ENCODE assay signal across 17 cellular contexts in the genomic region with DNA sequence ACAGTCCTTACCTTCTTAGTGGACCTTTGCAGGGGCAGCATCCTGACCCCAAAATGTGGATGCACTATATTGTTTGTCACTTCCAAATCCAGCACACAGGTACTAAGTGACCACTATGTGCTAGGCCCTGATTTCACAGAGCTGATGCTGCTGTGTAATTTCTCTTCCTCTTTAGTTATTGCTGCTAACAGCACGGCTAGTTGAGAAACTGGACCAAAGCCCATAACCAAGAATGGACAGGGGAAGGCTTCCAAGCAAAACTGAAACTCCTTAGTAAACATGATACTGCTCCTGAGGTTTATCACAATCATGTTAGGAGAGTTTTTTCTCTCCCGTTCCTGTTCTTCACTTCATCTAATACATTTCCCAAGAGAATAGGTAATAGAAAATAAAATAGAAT.
DNase-seq lines count a peak whose midpoint lies in the region; ATAC-seq, FAIRE-seq and TF ChIP-seq lines count a peak whose summit lies in the region.
"Had no signal": no experiment of that assay in that cellular context is flagged by ENCODE, and none has a peak within 500 bp of the region (broad histone marks: within the 10 kb centered on the region; RNA-seq: fewer than 3 reads in every experiment).

No MANE protein-coding gene starts in this region.

- peak overlapping the region; percentile 93 to 97 (median 96) for H3K27ac Mint-ChIP-seq in nephron
- H3K27ac Mint-ChIP-seq: B cell, GM23338 had no signal

- FAIRE-seq in H54 (lab: Jason Lieb, UNC): no peak

- H3K27me3 Mint-ChIP-seq in nephron (ENCODE audit: low read depth): no peaks in the 10 kb centered on the region
- H3K27me3 Mint-ChIP-seq: B cell had no signal

- no peak overlapping the region for H3K4me3 ChIP-seq in fibroblast of mammary gland (ENCODE audit: control insufficient read depth, low read depth, low read length)
- H3K4me3 ChIP-seq: body of pancreas, GM23338, tibial nerve had no signal

- no peak for TF ChIP-seq POLR2A in H54 (IDR thresholded peaks at IDR 0.05; ENCODE audit: low read depth, low read length)

- H3K4me1 Mint-ChIP-seq in nephron: peaks cover 38% of the 10 kb centered on the region
- H3K4me1 Mint-ChIP-seq: B cell, GM23338 had no signal

- peaks cover 22% of the 10 kb centered on the region for H3K9me3 Mint-ChIP-seq in nephron

- peak; percentile 40 for ATAC-seq in HG03045 (IDR thresholded peaks at IDR 0.05; ENCODE audit: unreplicated experiment)
- ATAC-seq: body of pancreas, GM23338 had no signal

- no peaks in the 10 kb centered on the region for H3K36me3 Mint-ChIP-seq in nephron (ENCODE audit: low read depth)

- DNase-seq in Ammon's horn (ENCODE audit: low spot score) (peak; percentile 37), fibroblast of mammary gland (ENCODE audit: low read depth) (peak; percentile 51), H54 (ENCODE audit: insufficient read length, low spot score) (no peak), HCEC 1CT (no peak), NCI-H345 treated with DMSO at 0.1 percent for 48 hours (lab: John Stamatoyannopoulos, UW; ENCODE audit: unreplicated experiment) (no peak)
- no peak for DNase-seq in stimulated activated CD4-positive, alpha-beta T cell treated with anti-CD3 and anti-CD28 coated beads, Interleukin-4, amount 100 ng/mL, for 1 hour
- DNase-seq: activated CD8-positive, alpha-beta memory T cell treated with anti-CD3 and anti-CD28 coated beads, Interleukin-2, amount 50 U/mL, for 4 hours; EL; KG1; NCI-H2081; occipital lobe had no signal

- no peak for TF ChIP-seq CTCF in fibroblast of mammary gland (conservative IDR thresholded peaks at IDR 0.05; ENCODE audit: control insufficient read depth, insufficient read depth, low read depth, low read length)
- no peak for TF ChIP-seq CTCF in nephron (IDR thresholded peaks at IDR 0.05; ENCODE audit: unreplicated experiment in 3 of 3)

- H3K4me3 Mint-ChIP-seq in nephron: peak overlapping the region in 1 of 3 experiments; percentile 31
- H3K4me3 Mint-ChIP-seq: B cell, GM23338 had no signal

Comparison
In these comparisons a context has a peak if more than half of its experiments do, and no peak if none do; other contexts are left out.
1. DNase-seq: peak in Ammon's horn (single experiment) and fibroblast of mammary gland (single experiment); none in stimulated activated CD4-positive, alpha-beta T cell treated with anti-CD3 and anti-CD28 coated beads, Interleukin-4, amount 100 ng/mL, for 1 hour (single experiment), H54 (single experiment), HCEC 1CT (single experiment) and NCI-H345 treated with DMSO at 0.1 percent for 48 hours (single experiment).